ENCODE assay signal across 1 cellular context in the genomic region with DNA sequence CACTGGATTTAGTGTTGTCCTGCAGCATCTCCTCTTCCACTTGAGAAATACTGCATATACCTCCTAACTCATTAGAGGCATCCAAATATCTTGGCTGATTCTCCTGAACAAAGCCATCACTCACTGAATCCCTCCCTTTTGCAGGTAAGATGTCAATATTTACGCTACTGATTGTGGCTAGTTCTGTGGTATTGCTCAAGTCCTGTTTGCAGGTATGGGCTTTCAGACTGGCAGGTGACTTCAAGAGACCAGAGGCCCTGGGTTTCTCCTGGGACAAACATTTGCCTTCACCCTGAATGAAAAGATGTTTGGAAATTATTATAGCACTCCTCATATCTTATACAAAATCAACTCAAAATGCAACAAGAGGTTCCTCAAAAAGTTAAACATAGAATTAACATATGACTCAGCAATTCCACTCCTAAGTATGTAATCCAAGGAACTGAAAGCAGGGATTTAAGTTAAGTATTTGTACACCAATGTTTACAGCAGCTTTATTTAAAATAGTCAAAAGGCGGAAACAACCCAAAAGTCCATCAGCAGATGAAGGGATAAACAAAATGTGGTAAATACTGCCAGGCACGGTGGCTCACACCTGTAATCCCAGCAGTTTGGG.
TF ChIP-seq lines count a peak whose summit lies in the region.

No MANE protein-coding gene starts in this region.

TF ChIP-seq in A549, 52 proteins besides CTCF, POLR2A, EP300 and RAD21 (continued from another document):
- TF ChIP-seq, protein P1, sequence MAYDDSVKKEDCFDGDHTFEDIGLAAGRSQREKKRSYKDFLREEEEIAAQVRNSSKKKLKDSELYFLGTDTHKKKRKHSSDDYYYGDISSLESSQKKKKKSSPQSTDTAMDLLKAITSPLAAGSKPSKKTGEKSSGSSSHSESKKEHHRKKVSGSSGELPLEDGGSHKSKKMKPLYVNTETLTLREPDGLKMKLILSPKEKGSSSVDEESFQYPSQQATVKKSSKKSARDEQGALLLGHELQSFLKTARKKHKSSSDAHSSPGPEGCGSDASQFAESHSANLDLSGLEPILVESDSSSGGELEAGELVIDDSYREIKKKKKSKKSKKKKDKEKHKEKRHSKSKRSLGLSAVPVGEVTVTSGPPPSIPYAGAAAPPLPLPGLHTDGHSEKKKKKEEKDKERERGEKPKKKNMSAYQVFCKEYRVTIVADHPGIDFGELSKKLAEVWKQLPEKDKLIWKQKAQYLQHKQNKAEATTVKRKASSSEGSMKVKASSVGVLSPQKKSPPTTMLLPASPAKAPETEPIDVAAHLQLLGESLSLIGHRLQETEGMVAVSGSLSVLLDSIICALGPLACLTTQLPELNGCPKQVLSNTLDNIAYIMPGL (CRISPR knock-in tag; IDR thresholded peaks at IDR 0.05; ENCODE audit: borderline replicate concordance), result no peak
- TF ChIP-seq, protein P2, sequence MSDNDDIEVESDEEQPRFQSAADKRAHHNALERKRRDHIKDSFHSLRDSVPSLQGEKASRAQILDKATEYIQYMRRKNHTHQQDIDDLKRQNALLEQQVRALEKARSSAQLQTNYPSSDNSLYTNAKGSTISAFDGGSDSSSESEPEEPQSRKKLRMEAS (IDR thresholded peaks at IDR 0.05), result no peak
- no peak for TF ChIP-seq CEBPB (IDR thresholded peaks at IDR 0.05)
- no peak for TF ChIP-seq FOXS1 (CRISPR knock-in tag; IDR thresholded peaks at IDR 0.05)
TF ChIP-seq in A549: peak in this region for 2.
